ENCODE assay signal across 1 cellular context in genomic region chr14:54556535-54556934, GRCh38.
TF ChIP-seq lines count a peak whose summit lies in the region.

No MANE protein-coding gene starts in this region.

TF ChIP-seq in HepG2, 621 proteins besides CTCF, POLR2A, EP300 and RAD21 (continued from another document and continues in another):
- TF ChIP-seq NFAT5 (CRISPR knock-in tag; IDR thresholded peaks at IDR 0.05) (no peak), ZNF768 (CRISPR knock-in tag; IDR thresholded peaks at IDR 0.05) (no peak), MXI1 (IDR thresholded peaks at IDR 0.05; ENCODE audit: borderline replicate concordance, low read depth, low read length) (0 out of 3 replicates have a peak, but pooled peaks have one; percentile 19), BHLHE40 (IDR thresholded peaks at IDR 0.05; ENCODE audit: low read length) (no peak), ZNF232 (CRISPR knock-in tag; IDR thresholded peaks at IDR 0.05; ENCODE audit: borderline replicate concordance) (no peak), RXRB (CRISPR knock-in tag; IDR thresholded peaks at IDR 0.05; ENCODE audit: borderline replicate concordance) (0 out of 2 replicates have a peak, but pooled peaks have one; percentile 49), AHDC1 (CRISPR knock-in tag; IDR thresholded peaks at IDR 0.05; ENCODE audit: borderline replicate concordance) (no peak), SNAPC4 (CRISPR knock-in tag; IDR thresholded peaks at IDR 0.05) (no peak), ARNTL (CRISPR knock-in tag; IDR thresholded peaks at IDR 0.05) (no peak), ZNF282 (IDR thresholded peaks at IDR 0.05; ENCODE audit: partially characterized antibody) (no peak), ZBTB46 (CRISPR knock-in tag; IDR thresholded peaks at IDR 0.05; ENCODE audit: borderline replicate concordance) (no peak), JDP2 (CRISPR knock-in tag; IDR thresholded peaks at IDR 0.05; ENCODE audit: borderline replicate concordance) (no peak), ATF7 (IDR thresholded peaks at IDR 0.05) (peak; percentile 78), ATF7 (CRISPR knock-in tag; IDR thresholded peaks at IDR 0.05) (peak; percentile 61; the same call in 1 of the 2 replicates), NCOA5 (CRISPR knock-in tag; IDR thresholded peaks at IDR 0.05) (no peak), NR0B2 (CRISPR knock-in tag; IDR thresholded peaks at IDR 0.05) (no peak), KMT2A (CRISPR knock-in tag; IDR thresholded peaks at IDR 0.05) (no peak), ZNF484 (CRISPR knock-in tag; IDR thresholded peaks at IDR 0.05; ENCODE audit: borderline replicate concordance, low read depth) (no peak), MBD4 (IDR thresholded peaks at IDR 0.05; ENCODE audit: borderline replicate concordance, low read length) (no peak), HOXD1 (CRISPR knock-in tag; IDR thresholded peaks at IDR 0.05) (no peak), ZBTB20 (CRISPR knock-in tag; IDR thresholded peaks at IDR 0.05; ENCODE audit: borderline replicate concordance, low read depth) (no peak), PHF20 (CRISPR knock-in tag; IDR thresholded peaks at IDR 0.05) (no peak), ZFP1 (CRISPR knock-in tag; IDR thresholded peaks at IDR 0.05) (no peak), NFYB (CRISPR knock-in tag; IDR thresholded peaks at IDR 0.05) (no peak), ZNF430 (CRISPR knock-in tag; IDR thresholded peaks at IDR 0.05) (no peak)
- TF ChIP-seq, protein P1, sequence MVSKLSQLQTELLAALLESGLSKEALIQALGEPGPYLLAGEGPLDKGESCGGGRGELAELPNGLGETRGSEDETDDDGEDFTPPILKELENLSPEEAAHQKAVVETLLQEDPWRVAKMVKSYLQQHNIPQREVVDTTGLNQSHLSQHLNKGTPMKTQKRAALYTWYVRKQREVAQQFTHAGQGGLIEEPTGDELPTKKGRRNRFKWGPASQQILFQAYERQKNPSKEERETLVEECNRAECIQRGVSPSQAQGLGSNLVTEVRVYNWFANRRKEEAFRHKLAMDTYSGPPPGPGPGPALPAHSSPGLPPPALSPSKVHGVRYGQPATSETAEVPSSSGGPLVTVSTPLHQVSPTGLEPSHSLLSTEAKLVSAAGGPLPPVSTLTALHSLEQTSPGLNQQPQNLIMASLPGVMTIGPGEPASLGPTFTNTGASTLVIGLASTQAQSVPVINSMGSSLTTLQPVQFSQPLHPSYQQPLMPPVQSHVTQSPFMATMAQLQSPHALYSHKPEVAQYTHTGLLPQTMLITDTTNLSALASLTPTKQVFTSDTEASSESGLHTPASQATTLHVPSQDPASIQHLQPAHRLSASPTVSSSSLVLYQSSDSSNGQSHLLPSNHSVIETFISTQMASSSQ (IDR thresholded peaks at IDR 0.05; ENCODE audit: low read depth) = no peak
- TF ChIP-seq, protein P1 (CRISPR knock-in tag; IDR thresholded peaks at IDR 0.05; ENCODE audit: borderline replicate concordance) = 0 out of 2 replicates have a peak, but pooled peaks have one; percentile 44
- TF ChIP-seq, protein P2, sequence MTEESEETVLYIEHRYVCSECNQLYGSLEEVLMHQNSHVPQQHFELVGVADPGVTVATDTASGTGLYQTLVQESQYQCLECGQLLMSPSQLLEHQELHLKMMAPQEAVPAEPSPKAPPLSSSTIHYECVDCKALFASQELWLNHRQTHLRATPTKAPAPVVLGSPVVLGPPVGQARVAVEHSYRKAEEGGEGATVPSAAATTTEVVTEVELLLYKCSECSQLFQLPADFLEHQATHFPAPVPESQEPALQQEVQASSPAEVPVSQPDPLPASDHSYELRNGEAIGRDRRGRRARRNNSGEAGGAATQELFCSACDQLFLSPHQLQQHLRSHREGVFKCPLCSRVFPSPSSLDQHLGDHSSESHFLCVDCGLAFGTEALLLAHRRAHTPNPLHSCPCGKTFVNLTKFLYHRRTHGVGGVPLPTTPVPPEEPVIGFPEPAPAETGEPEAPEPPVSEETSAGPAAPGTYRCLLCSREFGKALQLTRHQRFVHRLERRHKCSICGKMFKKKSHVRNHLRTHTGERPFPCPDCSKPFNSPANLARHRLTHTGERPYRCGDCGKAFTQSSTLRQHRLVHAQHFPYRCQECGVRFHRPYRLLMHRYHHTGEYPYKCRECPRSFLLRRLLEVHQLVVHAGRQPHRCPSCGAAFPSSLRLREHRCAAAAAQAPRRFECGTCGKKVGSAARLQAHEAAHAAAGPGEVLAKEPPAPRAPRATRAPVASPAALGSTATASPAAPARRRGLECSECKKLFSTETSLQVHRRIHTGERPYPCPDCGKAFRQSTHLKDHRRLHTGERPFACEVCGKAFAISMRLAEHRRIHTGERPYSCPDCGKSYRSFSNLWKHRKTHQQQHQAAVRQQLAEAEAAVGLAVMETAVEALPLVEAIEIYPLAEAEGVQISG (CRISPR knock-in tag; IDR thresholded peaks at IDR 0.05) = peak; percentile 50
